In the genomic region with DNA sequence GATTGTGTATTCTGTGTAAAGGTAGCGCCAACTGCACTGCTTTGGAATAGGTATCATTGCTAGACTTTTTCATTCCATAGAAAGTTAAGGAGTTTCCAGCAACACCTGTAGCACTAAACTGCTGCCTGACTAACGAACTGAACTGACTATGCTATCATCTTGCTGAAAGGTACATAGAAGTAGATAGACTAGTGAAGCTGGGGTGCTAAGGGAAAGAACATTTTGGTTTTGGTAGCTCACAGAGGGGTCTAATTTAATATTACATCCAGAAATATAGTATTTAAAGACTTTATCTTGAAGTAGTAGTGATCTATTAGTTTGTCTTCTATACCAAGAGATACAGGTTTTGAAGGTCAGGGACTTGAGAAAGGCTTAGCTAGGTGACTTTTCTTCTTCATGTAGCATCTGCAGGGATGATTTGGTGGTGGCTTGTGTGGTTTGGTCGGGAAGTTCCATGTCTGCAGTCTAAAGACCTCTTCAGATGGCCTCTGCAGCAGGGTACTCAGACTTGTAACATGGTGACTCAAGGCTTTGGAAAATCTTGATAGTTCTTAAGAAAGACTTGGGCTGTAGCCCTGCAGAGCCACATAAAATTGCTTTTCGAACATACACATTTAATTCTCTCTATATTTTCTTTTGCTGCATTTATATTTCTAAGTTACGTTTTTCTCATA, we compare ENCODE assay signal across 9 cellular contexts. TPM values are rescaled to one million over a fixed set of nuclear protein-coding genes. Genes with fewer than 3 reads are reported as not detected.
A peak's percentile ranks its signal among the peaks of the same experiment; 100 is the strongest.
DNase-seq lines count a peak whose midpoint lies in the region; ATAC-seq, FAIRE-seq and TF ChIP-seq lines count a peak whose summit lies in the region.
"Had no signal": no experiment of that assay in that cellular context is flagged by ENCODE, and none has a peak within 500 bp of the region (broad histone marks: within the 10 kb centered on the region; RNA-seq: fewer than 3 reads in every experiment).

No MANE protein-coding gene starts in this region.

- H2BK5ac ChIP-seq in trophoblast cell (ENCODE audit: low read depth, low read length, poor library complexity), result no peak overlapping the region

- no peak overlapping the region for H3K27ac ChIP-seq in CD8-positive, alpha-beta T cell (ENCODE audit: low read depth, low read length)
- H3K27ac ChIP-seq in trophoblast cell (ENCODE audit: low read depth, low read length) (no peak overlapping the region), small intestine (ENCODE audit: low read depth in 1 of 2, low read length in 1 of 2) (no peak overlapping the region)

- H3K4me1 Mint-ChIP-seq in CD8-positive, alpha-beta T cell (ENCODE audit: low read depth), result peaks cover 94% of the 10 kb centered on the region
- peaks cover 68% of the 10 kb centered on the region for H3K4me1 Mint-ChIP-seq in activated CD4-positive, alpha-beta memory T cell treated with anti-CD3 and anti-CD28 coated beads, Interleukin-2, amount 10 ng/mL, durations not matched to agents 7 days and 5 days

- H3K4me1 ChIP-seq in CD8-positive, alpha-beta T cell (ENCODE audit: insufficient read depth, low read length), result peaks cover 55% of the 10 kb centered on the region
- peaks cover 0 to 5% of the 10 kb centered on the region in 2 experiments for H3K4me1 ChIP-seq in trophoblast cell (ENCODE audit: control insufficient read depth in 1 of 2, insufficient read depth in 2 of 2, low read length in 2 of 2)
- peaks cover 2 to 11% of the 10 kb centered on the region in 2 donors for H3K4me1 ChIP-seq in small intestine (ENCODE audit: control insufficient read depth in 2 of 2, insufficient read depth in 1 of 2, low read depth in 1 of 2, low read length in 1 of 2)

- H3K14ac ChIP-seq in trophoblast cell (ENCODE audit: low read length), result no peak overlapping the region

- no peaks in the 10 kb centered on the region for H3K9me3 Mint-ChIP-seq in CD8-positive, alpha-beta T cell
- H3K9me3 Mint-ChIP-seq in activated CD4-positive, alpha-beta memory T cell treated with anti-CD3 and anti-CD28 coated beads, Interleukin-2, amount 10 ng/mL, durations not matched to agents 7 days and 5 days, result peaks cover 3% of the 10 kb centered on the region

- H3K27ac Mint-ChIP-seq in CD8-positive, alpha-beta T cell, result peak overlapping the region; percentile 55
- H3K27ac Mint-ChIP-seq in activated CD4-positive, alpha-beta memory T cell treated with anti-CD3 and anti-CD28 coated beads, Interleukin-2, amount 10 ng/mL, durations not matched to agents 7 days and 5 days, result peak overlapping the region; percentile 57

- no peak for FAIRE-seq in small intestine (lab: Jason Lieb, UNC)

- no CpG with 5 or more reads among the region's 5 CpGs for WGBS in trophoblast cell (ENCODE audit: extremely low coverage, insufficient coverage, insufficient read length)
- 64 to 74% (median 72%) methylated on average over 5 of the region's 5 CpGs for WGBS in small intestine, 3 donors

- peaks cover 4% of the 10 kb centered on the region for H3K36me3 Mint-ChIP-seq in CD8-positive, alpha-beta T cell
- peaks cover 28% of the 10 kb centered on the region for H3K36me3 Mint-ChIP-seq in activated CD4-positive, alpha-beta memory T cell treated with anti-CD3 and anti-CD28 coated beads, Interleukin-2, amount 10 ng/mL, durations not matched to agents 7 days and 5 days (ENCODE audit: low read depth)

- H4K8ac ChIP-seq in trophoblast cell (ENCODE audit: low read depth, low read length), result no peak overlapping the region

- peak in 2 of 7 experiments; percentile 18 for DNase-seq in CD8-positive, alpha-beta T cell
- DNase-seq in activated CD4-positive, alpha-beta memory T cell treated with anti-CD3 and anti-CD28 coated beads, Interleukin-2, amount 10 ng/mL, durations not matched to agents 7 days and 5 days, result peak; percentile 38
- DNase-seq in trophoblast cell (no peak), small intestine (no peak), pons (ENCODE audit: low spot score) (no peak), NCI-H1105 treated with DMSO at 0.1 percent for 48 hours (lab: John Stamatoyannopoulos, UW) (no peak), Right ventricle myocardium inferior (ENCODE audit: missing footprints) (no peak)

- H4K12ac ChIP-seq in trophoblast cell (ENCODE audit: low read depth, low read length), result no peak overlapping the region

- H3K79me1 ChIP-seq in trophoblast cell (ENCODE audit: low read length), result no peaks in the 10 kb centered on the region

- no peak overlapping the region for H3K4me2 ChIP-seq in trophoblast cell (ENCODE audit: low read length)

- H2AK5ac ChIP-seq in trophoblast cell (ENCODE audit: low read length), result no peak overlapping the region

- H3K27me3 ChIP-seq in CD8-positive, alpha-beta T cell (ENCODE audit: insufficient read depth, low read length), result no peaks in the 10 kb centered on the region
- H3K27me3 ChIP-seq in trophoblast cell (ENCODE audit: insufficient read depth, low read length) (no peaks in the 10 kb centered on the region), small intestine (ENCODE audit: control insufficient read depth in 2 of 2, insufficient read depth in 2 of 2, low read length in 2 of 2) (no peaks in the 10 kb centered on the region)

- ATAC-seq in CD8-positive, alpha-beta T cell, result peak; percentile 52
- peak; percentile 77 for ATAC-seq in HG02610 (IDR thresholded peaks at IDR 0.05; ENCODE audit: unreplicated experiment)
- no peak for ATAC-seq in Right ventricle myocardium inferior
- ATAC-seq: Panc1 had no signal

- H2BK12ac ChIP-seq in trophoblast cell (ENCODE audit: low read length), result no peak overlapping the region

- H3K9ac ChIP-seq in trophoblast cell (ENCODE audit: low read length), result no peak overlapping the region

- no peak overlapping the region for H3K23ac ChIP-seq in trophoblast cell (ENCODE audit: low read length)

- peak overlapping the region; percentile 12 for H3K4me3 Mint-ChIP-seq in CD8-positive, alpha-beta T cell
- H3K4me3 Mint-ChIP-seq in activated CD4-positive, alpha-beta memory T cell treated with anti-CD3 and anti-CD28 coated beads, Interleukin-2, amount 10 ng/mL, durations not matched to agents 7 days and 5 days, result no peak overlapping the region

- H3K4me3 ChIP-seq in CD8-positive, alpha-beta T cell (ENCODE audit: low read depth, low read length), result no peak overlapping the region
- no peak overlapping the region for H3K4me3 ChIP-seq in trophoblast cell (ENCODE audit: low read depth, low read length)
- no peak overlapping the region for H3K4me3 ChIP-seq in small intestine (ENCODE audit: low read depth in 1 of 2, low read length in 2 of 2)

- H3K4ac ChIP-seq in trophoblast cell (ENCODE audit: low read depth, low read length), result peak overlapping the region; percentile 78

- H4K91ac ChIP-seq in trophoblast cell (ENCODE audit: low read depth, low read length), result no peak overlapping the region

- intact Hi-C loops in CD8-positive, alpha-beta T cell (cut with DNase I, micrococcal nuclease), result loop anchor here in 1 of 2 experiments (1.0 kb wide), 1 partner anchor 8 kb away; no protein-coding TSS in a partner anchor
- intact Hi-C loops in Right ventricle myocardium inferior (cut with DNase I), result no loop called here

- no peak overlapping the region for H3K18ac ChIP-seq in trophoblast cell (ENCODE audit: low read length)

- no peaks in the 10 kb centered on the region for H3K9me3 ChIP-seq in CD8-positive, alpha-beta T cell (ENCODE audit: low read length)
- no peaks in the 10 kb centered on the region for H3K9me3 ChIP-seq in trophoblast cell (ENCODE audit: insufficient read depth, low read depth, low read length)
- no peaks in the 10 kb centered on the region for H3K9me3 ChIP-seq in small intestine (ENCODE audit: control insufficient read depth, low read depth)

- H2BK120ac ChIP-seq in trophoblast cell (ENCODE audit: insufficient read depth, low read length, poor library complexity), result no peak overlapping the region

- no peak overlapping the region for H2AFZ ChIP-seq in trophoblast cell (ENCODE audit: insufficient read depth, low read length, poor library complexity)

- POLR2A ChIA-PET in CD8-positive, alpha-beta T cell (lab: Charles Lee), result interaction anchor here (1.5 to 1.6 kb wide), 3 partner anchors 9 to 11 kb away, joined by 3 to 7 read pairs (median 7); a partner anchor contains a TSS
- POLR2A ChIA-PET in activated CD4-positive, alpha-beta memory T cell treated with anti-CD3 and anti-CD28 coated beads, Interleukin-2, amount 10 ng/mL, durations not matched to agents 7 days and 5 days (lab: Charles Lee), result interaction anchor here (0.7 to 4.9 kb wide), 2 partner anchors 9 to 369 kb away, joined by 3 to 49 read pairs; a partner anchor contains a TSS

- CTCF ChIA-PET in CD8-positive, alpha-beta T cell (lab: Charles Lee), result interaction anchor here (1.0 to 1.4 kb wide), 2 partner anchors 15 to 21 kb away, joined by 3 read pairs; no protein-coding TSS in a partner anchor
- CTCF ChIA-PET in activated CD4-positive, alpha-beta memory T cell treated with anti-CD3 and anti-CD28 coated beads, Interleukin-2, amount 10 ng/mL, durations not matched to agents 7 days and 5 days (lab: Charles Lee), result interaction anchor here (1.1 kb wide), 1 partner anchor 9 kb away, joined by 3 read pairs; no protein-coding TSS in a partner anchor

- H3K36me3 ChIP-seq in CD8-positive, alpha-beta T cell (ENCODE audit: insufficient read depth, low read length), result no peaks in the 10 kb centered on the region
- H3K36me3 ChIP-seq in trophoblast cell (ENCODE audit: control insufficient read depth in 1 of 2, insufficient read depth in 2 of 2, low read length in 2 of 2) (peaks cover 0 to 1% of the 10 kb centered on the region in 2 experiments), small intestine (ENCODE audit: control insufficient read depth in 2 of 2, insufficient read depth in 2 of 2, low read length in 2 of 2) (no peaks in the 10 kb centered on the region)

- TF ChIP-seq CTCF in CD8-positive, alpha-beta T cell (IDR thresholded peaks at IDR 0.05), result no peak

- no peaks in the 10 kb centered on the region for H3K27me3 Mint-ChIP-seq in CD8-positive, alpha-beta T cell (ENCODE audit: low read depth)
- H3K27me3 Mint-ChIP-seq in activated CD4-positive, alpha-beta memory T cell treated with anti-CD3 and anti-CD28 coated beads, Interleukin-2, amount 10 ng/mL, durations not matched to agents 7 days and 5 days, result no peaks in the 10 kb centered on the region

- H3K79me2 ChIP-seq in trophoblast cell (ENCODE audit: control insufficient read depth, insufficient read depth, low read length, poor library complexity), result peaks cover 16% of the 10 kb centered on the region

RNA-seq across cellular contexts. Expression of a gene that starts 10.2 kb away (rescaled TPM):
- total RNA-seq in CD8-positive, alpha-beta T cell, result 10 to 100 TPM; 83.6 to 94.8 TPM
- 10 to 100 TPM; 58.6 to 59.2 TPM for total RNA-seq in activated CD4-positive, alpha-beta memory T cell treated with anti-CD3 and anti-CD28 coated beads, Interleukin-2, amount 10 ng/mL, durations not matched to agents 7 days and 5 days
- polyA plus RNA-seq in trophoblast cell (2013), result 50.3 and 51.1 TPM in 2 replicates
- polyA plus RNA-seq in small intestine, result 10 to 100 TPM; 25.3 to 29.2 (median 25.7) TPM
- 53.9 TPM for total RNA-seq in Right ventricle myocardium inferior
